Comparison of ENCODE assay signal across 8 cellular contexts in the genomic region with DNA sequence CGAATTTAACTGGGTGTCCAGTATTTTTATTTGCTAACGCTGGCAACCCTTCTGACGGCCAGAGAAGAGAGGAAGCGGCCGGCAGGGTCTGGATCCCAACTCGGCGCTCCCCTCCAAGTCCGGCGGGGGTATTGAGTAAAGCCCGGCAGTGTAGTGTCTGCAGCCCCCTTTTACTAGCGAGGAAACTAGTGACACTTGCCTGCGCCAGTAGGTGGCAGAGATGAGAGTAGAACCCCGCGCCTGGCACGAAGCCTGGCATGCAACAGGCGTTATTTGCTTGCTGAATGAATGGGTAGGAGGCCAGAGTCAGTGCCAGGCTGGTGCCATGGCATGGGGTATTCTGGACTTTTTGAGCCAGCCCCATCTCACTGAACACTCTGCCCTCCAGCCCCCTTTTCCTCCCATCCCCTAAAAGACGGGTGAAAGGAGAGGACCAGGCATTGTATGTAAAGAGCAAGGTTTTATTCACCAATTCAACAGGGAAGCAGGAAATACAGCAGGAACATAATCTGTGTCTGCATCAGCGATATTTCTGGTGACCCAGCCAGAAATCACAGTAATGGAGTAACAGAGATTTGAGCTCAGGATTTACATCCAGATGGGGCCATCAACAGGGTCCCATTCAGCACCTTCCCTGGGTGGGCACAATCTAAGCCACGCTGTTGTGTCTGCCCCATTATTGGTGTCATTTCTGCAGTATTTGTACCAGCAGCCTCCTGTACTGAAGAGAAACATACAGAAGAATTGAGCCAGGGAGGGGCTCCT. TPM values are rescaled to one million over a fixed set of nuclear protein-coding genes. Genes with fewer than 3 reads are reported as not detected.
DNase-seq lines count a peak whose midpoint lies in the region; ATAC-seq and TF ChIP-seq lines count a peak whose summit lies in the region.

No MANE protein-coding gene starts in this region.

- no peaks in the 10 kb centered on the region for H3K9me3 Mint-ChIP-seq in activated CD4-positive, alpha-beta memory T cell treated with anti-CD3 and anti-CD28 coated beads, Interleukin-2, amount 10 ng/mL, durations not matched to agents 7 days and 5 days

- ATAC-seq in HG03457 (IDR thresholded peaks at IDR 0.05; ENCODE audit: unreplicated experiment) (peak; percentile 35), GM19467 (IDR thresholded peaks at IDR 0.05; ENCODE audit: unreplicated experiment) (no peak)

- H3K4me1 ChIP-seq in duodenal mucosa (ENCODE audit: control insufficient read depth in 1 of 2, insufficient read depth in 2 of 2, low read length in 2 of 2): peaks cover 17 to 36% of the 10 kb centered on the region in 2 donors

- no peaks in the 10 kb centered on the region for H3K9me3 ChIP-seq in duodenal mucosa (ENCODE audit: control insufficient read depth in 1 of 2, low read length in 2 of 2)

- DNase-seq in GDM1 (lab: John Stamatoyannopoulos, UW): peak; percentile 69
- DNase-seq in NCI-H748 treated with DMSO at 0.1 percent for 48 hours (lab: John Stamatoyannopoulos, UW): peak; percentile 68
- peak; percentile 83 for DNase-seq in activated CD4-positive, alpha-beta memory T cell treated with anti-CD3 and anti-CD28 coated beads, Interleukin-2, amount 10 ng/mL, durations not matched to agents 7 days and 5 days
- DNase-seq in lower leg skin (ENCODE audit: low spot score in 2 of 2): peak; percentile 78 to 95
- DNase-seq in stimulated activated CD4-positive, alpha-beta T cell treated with anti-CD3 and anti-CD28 coated beads, Interleukin-4, amount 100 ng/mL, for 4 hours: peak; percentile 71 to 79

- intact Hi-C loops in lower leg skin (cut with DNase I; ENCODE audit: low total_unique reads): no loop called here

- peak overlapping the region; percentile 87 to 88 for H3K9ac ChIP-seq in duodenal mucosa (ENCODE audit: low read depth in 1 of 2, low read length in 2 of 2)

- H3K4me3 ChIP-seq in duodenal mucosa (ENCODE audit: low read depth in 1 of 2, low read length in 2 of 2): peak overlapping the region; percentile 95 to 99
- peak overlapping the region; percentile 75 for H3K4me3 ChIP-seq in lower leg skin (ENCODE audit: low read depth, poor library complexity, severe bottlenecking)

- no peaks in the 10 kb centered on the region for H3K27me3 Mint-ChIP-seq in activated CD4-positive, alpha-beta memory T cell treated with anti-CD3 and anti-CD28 coated beads, Interleukin-2, amount 10 ng/mL, durations not matched to agents 7 days and 5 days

- H3K36me3 Mint-ChIP-seq in activated CD4-positive, alpha-beta memory T cell treated with anti-CD3 and anti-CD28 coated beads, Interleukin-2, amount 10 ng/mL, durations not matched to agents 7 days and 5 days (ENCODE audit: low read depth): peaks cover 18% of the 10 kb centered on the region

- CTCF ChIA-PET in activated CD4-positive, alpha-beta memory T cell treated with anti-CD3 and anti-CD28 coated beads, Interleukin-2, amount 10 ng/mL, durations not matched to agents 7 days and 5 days (lab: Charles Lee): interaction anchor here (0.9 to 6.1 kb wide), 14 partner anchors 11 to 273 kb away, joined by 3 to 36 read pairs (median 8); a partner anchor contains a TSS

- 4 to 5% methylated on average over 19 of the region's 19 CpGs for WGBS in lower leg skin, 2 donors

- H3K27ac Mint-ChIP-seq in activated CD4-positive, alpha-beta memory T cell treated with anti-CD3 and anti-CD28 coated beads, Interleukin-2, amount 10 ng/mL, durations not matched to agents 7 days and 5 days: peak overlapping the region; percentile 55

- no peak for TF ChIP-seq CTCF in lower leg skin (IDR thresholded peaks at IDR 0.05)

- peaks cover 0 to 13% of the 10 kb centered on the region in 2 donors for H3K36me3 ChIP-seq in duodenal mucosa (ENCODE audit: control insufficient read depth in 1 of 2, insufficient read depth in 2 of 2, low read length in 2 of 2)

- H3K27me3 ChIP-seq in duodenal mucosa (ENCODE audit: control insufficient read depth in 1 of 2, insufficient read depth in 2 of 2, low read length in 2 of 2): no peaks in the 10 kb centered on the region

- peaks cover 50% of the 10 kb centered on the region for H3K4me1 Mint-ChIP-seq in activated CD4-positive, alpha-beta memory T cell treated with anti-CD3 and anti-CD28 coated beads, Interleukin-2, amount 10 ng/mL, durations not matched to agents 7 days and 5 days

- POLR2A ChIA-PET in activated CD4-positive, alpha-beta memory T cell treated with anti-CD3 and anti-CD28 coated beads, Interleukin-2, amount 10 ng/mL, durations not matched to agents 7 days and 5 days (lab: Charles Lee): interaction anchor here (0.6 to 5.3 kb wide), 27 partner anchors 12 to 449 kb away, joined by 3 to 42 read pairs (median 4); a partner anchor contains a TSS

- H3K27ac ChIP-seq in duodenal mucosa (ENCODE audit: low read depth, low read length): peak overlapping the region; percentile 4

- TF ChIP-seq POLR2A in lower leg skin (IDR thresholded peaks at IDR 0.05): no peak

- peak overlapping the region; percentile 99 for H3K4me3 Mint-ChIP-seq in activated CD4-positive, alpha-beta memory T cell treated with anti-CD3 and anti-CD28 coated beads, Interleukin-2, amount 10 ng/mL, durations not matched to agents 7 days and 5 days

RNA-seq across cellular contexts. Expression of a gene that starts 0.8 kb away (rescaled TPM):
- total RNA-seq in activated CD4-positive, alpha-beta memory T cell treated with anti-CD3 and anti-CD28 coated beads, Interleukin-2, amount 10 ng/mL, durations not matched to agents 7 days and 5 days: 10 to 100 TPM; 17.6 to 17.9 TPM
- total RNA-seq in lower leg skin: 10 to 100 TPM in 3 of 4 donors, 1 to 10 TPM in 1; 10.0 to 26.5 (median 18.9) TPM

RNA-seq across cellular contexts. Expression of a gene that starts 3.1 kb away (rescaled TPM):
- 1 to 10 TPM; 4.0 to 4.1 TPM for total RNA-seq in activated CD4-positive, alpha-beta memory T cell treated with anti-CD3 and anti-CD28 coated beads, Interleukin-2, amount 10 ng/mL, durations not matched to agents 7 days and 5 days
- total RNA-seq in lower leg skin: 1 to 10 TPM in 3 of 4 donors, under 1 TPM in 1; 0.88 to 5.7 (median 3.5) TPM

RNA-seq across cellular contexts. Expression of a gene that starts 54.1 kb away (rescaled TPM):
- total RNA-seq in activated CD4-positive, alpha-beta memory T cell treated with anti-CD3 and anti-CD28 coated beads, Interleukin-2, amount 10 ng/mL, durations not matched to agents 7 days and 5 days: 10 to 100 TPM; 10.8 to 10.9 TPM
- 10 to 100 TPM in 1 of 4 donors, 1 to 10 TPM in 3; 3.0 to 11.4 (median 6.7) TPM for total RNA-seq in lower leg skin
